ENCODE assay signal across 20 cellular contexts in genomic region chr9:87500894-87501656, GRCh38. TPM values are rescaled to one million over a fixed set of nuclear protein-coding genes. Genes with fewer than 3 reads are reported as not detected.
A peak's percentile ranks its signal among the peaks of the same experiment; 100 is the strongest.
DNase-seq lines count a peak whose midpoint lies in the region; ATAC-seq and TF ChIP-seq lines count a peak whose summit lies in the region.
"Had no signal": no experiment of that assay in that cellular context is flagged by ENCODE, and none has a peak within 500 bp of the region (broad histone marks: within the 10 kb centered on the region; RNA-seq: fewer than 3 reads in every experiment).

No MANE protein-coding gene starts in this region.

- no peak for TF ChIP-seq POLR2A in gastroesophageal sphincter (IDR thresholded peaks at IDR 0.05)

- H3K4me3 Mint-ChIP-seq in CD14-positive monocyte: peak overlapping the region; percentile 97 to 100
- H3K4me3 Mint-ChIP-seq in progenitor cell of endocrine pancreas (ENCODE audit: low read depth): peak overlapping the region; percentile 37
- H3K4me3 Mint-ChIP-seq: activated CD4-positive, alpha-beta T cell treated with anti-CD3 and anti-CD28 coated beads for 36 hours; stimulated activated effector memory CD8-positive, alpha-beta T cell treated with anti-CD3 and anti-CD28 coated beads, Interleukin-12 subunit alpha, Interleukin-12 subunit beta, amount 100 ng/mL, for 72 hours had no signal

- POLR2A ChIA-PET in PC-9 (lab: Charles Lee; ENCODE audit: unreplicated experiment): interaction anchor here (0.6 to 0.7 kb wide), 3 partner anchors 15 to 1219 kb away, joined by 5 to 6 read pairs (median 5); partner anchors contain the start of gene ISCA1

- H3K27me3 ChIP-seq in PC-9 (ENCODE audit: insufficient read depth, low read depth) (no peaks in the 10 kb centered on the region), gastroesophageal sphincter (peaks cover 2% of the 10 kb centered on the region)
- H3K27me3 ChIP-seq: uterus had no signal

- H3K4me1 Mint-ChIP-seq in CD14-positive monocyte (peaks cover 71% of the 10 kb centered on the region), progenitor cell of endocrine pancreas (ENCODE audit: low read depth) (peaks cover 51% of the 10 kb centered on the region)
- H3K4me1 Mint-ChIP-seq: stimulated activated effector memory CD8-positive, alpha-beta T cell treated with anti-CD3 and anti-CD28 coated beads, Interleukin-12 subunit alpha, Interleukin-12 subunit beta, amount 100 ng/mL, for 72 hours had no signal

- ATAC-seq in gastroesophageal sphincter (no peak), HG02884 (IDR thresholded peaks at IDR 0.05; ENCODE audit: unreplicated experiment) (no peak)
- ATAC-seq: left cardiac atrium had no signal

- H3K4me3 ChIP-seq in PC-9 (no peak overlapping the region; the same call in 1 of the 2 replicates), gastroesophageal sphincter (no peak overlapping the region)
- H3K4me3 ChIP-seq: uterus had no signal

- peaks cover 0 to 3% (median 0%) of the 10 kb centered on the region in 7 donors for H3K9me3 Mint-ChIP-seq in CD14-positive monocyte
- H3K9me3 Mint-ChIP-seq in progenitor cell of endocrine pancreas (ENCODE audit: low read depth): no peaks in the 10 kb centered on the region
- H3K9me3 Mint-ChIP-seq: activated naive CD4-positive, alpha-beta T cell treated with anti-CD3 and anti-CD28 coated beads, Interleukin-2, amount 50 U/mL, for 72 hours; stimulated activated effector memory CD8-positive, alpha-beta T cell treated with anti-CD3 and anti-CD28 coated beads, Interleukin-12 subunit alpha, Interleukin-12 subunit beta, amount 100 ng/mL, for 72 hours had no signal

- H4K20me1 ChIP-seq in PC-9 (ENCODE audit: insufficient read depth): 0 out of 2 replicates have a peak, but pooled peaks cover 3% of the 10 kb centered on the region

- H3K27ac ChIP-seq in PC-9: peak overlapping the region; percentile 83
- peak overlapping the region in 3 of 4 donors; percentile 66 to 94 (median 93) for H3K27ac ChIP-seq in gastroesophageal sphincter

- H3K27me3 Mint-ChIP-seq in CD14-positive monocyte (ENCODE audit: low read depth in 3 of 3) (peaks cover 2 to 6% (median 3%) of the 10 kb centered on the region in 3 donors), progenitor cell of endocrine pancreas (no peaks in the 10 kb centered on the region)

- DNase-seq in CD14-positive monocyte (ENCODE audit: low spot score): no peak
- no peak for DNase-seq in PC-9
- no peak for DNase-seq in progenitor cell of endocrine pancreas (ENCODE audit: low spot score, unreplicated experiment)
- DNase-seq in UCSD-AML1 (lab: John Stamatoyannopoulos, UW; ENCODE audit: unreplicated experiment): no peak
- DNase-seq in NCI-H2081 (lab: John Stamatoyannopoulos, UW): no peak
- DNase-seq in midbrain (lab: John Stamatoyannopoulos, UW): no peak
- DNase-seq: COR-L47, hippocampal formation, left cardiac atrium, NCI-H1694, Right ventricle myocardium superior, spleen, T-helper 9 cell, uterus had no signal

- TF ChIP-seq CTCF in CD14-positive monocyte (IDR thresholded peaks at IDR 0.05) (no peak), PC-9 (conservative IDR thresholded peaks at IDR 0.05) (no peak), gastroesophageal sphincter (IDR thresholded peaks at IDR 0.05) (no peak), progenitor cell of endocrine pancreas (IDR thresholded peaks at IDR 0.05; ENCODE audit: unreplicated experiment) (no peak)

- H3K9me2 ChIP-seq in PC-9 (ENCODE audit: insufficient read depth): no peaks in the 10 kb centered on the region

- WGBS in gastroesophageal sphincter (ENCODE audit: low coverage in 1 of 2), 2 donors: 73 to 83% methylated on average over 6 to 12 of the region's 13 CpGs

- H3K79me2 ChIP-seq in PC-9 (ENCODE audit: low read depth): peaks cover 63% of the 10 kb centered on the region

- no peak overlapping the region for H2AFZ ChIP-seq in PC-9

- H3K4me1 ChIP-seq in PC-9 (replicated peaks; ENCODE audit: insufficient read depth) (peaks cover 82% of the 10 kb centered on the region), gastroesophageal sphincter (peaks cover 2 to 82% (median 26%) of the 10 kb centered on the region in 3 donors)
- H3K4me1 ChIP-seq: uterus had no signal

- peaks cover 47% of the 10 kb centered on the region for H3F3A ChIP-seq in PC-9 (ENCODE audit: insufficient read depth, low read depth)

- no TSS peak for BruUV-seq in PC-9 (replicated peaks; lab: Mats Ljungman, UMichigan)

- H3K27ac Mint-ChIP-seq in CD14-positive monocyte: peak overlapping the region; percentile 33 to 97 (median 93)
- peak overlapping the region; percentile 5 for H3K27ac Mint-ChIP-seq in progenitor cell of endocrine pancreas
- H3K27ac Mint-ChIP-seq: activated CD4-positive, alpha-beta T cell treated with anti-CD3 and anti-CD28 coated beads for 36 hours; stimulated activated effector memory CD8-positive, alpha-beta T cell treated with anti-CD3 and anti-CD28 coated beads, Interleukin-12 subunit alpha, Interleukin-12 subunit beta, amount 100 ng/mL, for 72 hours had no signal

- H3K36me3 ChIP-seq in PC-9 (ENCODE audit: low read depth) (peaks cover 9% of the 10 kb centered on the region), gastroesophageal sphincter (peaks cover 0 to 3% of the 10 kb centered on the region in 2 donors)
- H3K36me3 ChIP-seq: spleen, uterus had no signal

- peak overlapping the region; percentile 91 for H3K4me2 ChIP-seq in PC-9

- intact Hi-C loops in CD14-positive monocyte (cut with micrococcal nuclease): loop anchor here (5.0 to 10.0 kb wide), 3 partner anchors 54 to 294 kb away; no protein-coding TSS in a partner anchor
- intact Hi-C loops in PC-9 (cut with micrococcal nuclease; ENCODE audit: unreplicated experiment): loop anchor here (5.0 kb wide), 1 partner anchor 141 kb away; no protein-coding TSS in a partner anchor

- TF ChIP-seq EP300 in gastroesophageal sphincter (IDR thresholded peaks at IDR 0.05): no peak

- H3K36me3 Mint-ChIP-seq in CD14-positive monocyte (peaks cover 44 to 46% of the 10 kb centered on the region in 2 donors), progenitor cell of endocrine pancreas (ENCODE audit: insufficient read depth) (peaks cover 23% of the 10 kb centered on the region)
- H3K36me3 Mint-ChIP-seq: activated naive CD4-positive, alpha-beta T cell treated with anti-CD3 and anti-CD28 coated beads, Interleukin-2, amount 50 U/mL, for 72 hours; stimulated activated effector memory CD8-positive, alpha-beta T cell treated with anti-CD3 and anti-CD28 coated beads, Interleukin-12 subunit alpha, Interleukin-12 subunit beta, amount 100 ng/mL, for 72 hours had no signal

- H3K9me3 ChIP-seq in PC-9 (ENCODE audit: insufficient read depth, low read depth) (no peaks in the 10 kb centered on the region), gastroesophageal sphincter (no peaks in the 10 kb centered on the region)
- H3K9me3 ChIP-seq: spleen, uterus had no signal

- CTCF ChIA-PET in PC-9 (lab: Charles Lee): no interaction called here

RNA-seq across cellular contexts. Expression of gene DAPK1, which starts 3.4 kb away (rescaled TPM):
- polyA plus RNA-seq in CD14-positive monocyte: 10 to 100 TPM; 24.1 to 44.4 TPM
- 100 and 158 TPM in 2 replicates for total RNA-seq in PC-9 (2021)
- 100 to 1,000 TPM in 1 of 4 donors, 10 to 100 TPM in 3; 52.3 to 119 (median 75.3) TPM for total RNA-seq in gastroesophageal sphincter
- 202 and 228 TPM in 2 replicates for total RNA-seq in progenitor cell of endocrine pancreas
- total RNA-seq: G401 had no signal
